15 cellular contexts compared by ENCODE assay signal in genomic region chr3:86837871-86838270, GRCh38.
"Had no signal": no experiment of that assay in that cellular context is flagged by ENCODE, and none has a peak within 500 bp of the region (broad histone marks: within the 10 kb centered on the region; RNA-seq: fewer than 3 reads in every experiment).

No MANE protein-coding gene starts in this region.

- H3K79me2 ChIP-seq: parathyroid adenoma had no signal

- H3K27me3 ChIP-seq: adrenal gland, left lung, neural progenitor cell, sigmoid colon, tibial artery had no signal

- H3K4me3 ChIP-seq: adrenal gland, left lung, neural progenitor cell, sigmoid colon, tibial artery had no signal

- H3K36me3 ChIP-seq: adrenal gland, left lung, neural progenitor cell, sigmoid colon, tibial artery had no signal

- DNase-seq: activated CD4-positive, alpha-beta T cell treated with anti-CD3 and anti-CD28 coated beads, Interleukin-2, amount 50 U/mL, for 1 hour; activated naive CD4-positive, alpha-beta T cell treated with anti-CD3 and anti-CD28 coated beads, Interleukin-2, amount 50 U/mL, for 16 hours; adrenal gland; central memory CD4-positive, alpha-beta T cell; cortex of kidney; effector memory CD4-positive, alpha-beta T cell; hippocampal formation; kidney; left lung; naive B cell; sigmoid colon; T-helper 9 cell; tibial artery had no signal

- H2AFZ ChIP-seq: neural progenitor cell, parathyroid adenoma had no signal

- H3K9me3 ChIP-seq: adrenal gland, left lung, sigmoid colon, tibial artery had no signal

- H3K4me1 ChIP-seq: adrenal gland, left lung, neural progenitor cell, parathyroid adenoma, sigmoid colon, tibial artery had no signal

- H3K27ac ChIP-seq: adrenal gland, left lung, neural progenitor cell, parathyroid adenoma, sigmoid colon, tibial artery had no signal
